In genomic region chr5:107869459-107870115, GRCh38 we compare ENCODE assay signal across 11 cellular contexts.
A peak's percentile ranks its signal among the peaks of the same experiment; 100 is the strongest.
DNase-seq lines count a peak whose midpoint lies in the region; ATAC-seq and TF ChIP-seq lines count a peak whose summit lies in the region.
"Had no signal": no experiment of that assay in that cellular context is flagged by ENCODE, and none has a peak within 500 bp of the region (broad histone marks: within the 10 kb centered on the region; RNA-seq: fewer than 3 reads in every experiment).

No MANE protein-coding gene starts in this region.

- H3K9me2 ChIP-seq in PC-3 (replicated peaks; ENCODE audit: low read length) = no peaks in the 10 kb centered on the region

- no peaks in the 10 kb centered on the region for H3K36me3 ChIP-seq in PC-3 (ENCODE audit: low read depth, low read length)
- no peaks in the 10 kb centered on the region for H3K36me3 ChIP-seq in effector memory CD4-positive, alpha-beta T cell (ENCODE audit: control insufficient read depth, insufficient read depth, low read length)
- H3K36me3 ChIP-seq: gastrocnemius medialis had no signal

- H3K27ac ChIP-seq in PC-3 (ENCODE audit: low read length) (peak overlapping the region; percentile 81), epithelial cell of prostate (peak overlapping the region; percentile 45)
- H3K27ac ChIP-seq in effector memory CD4-positive, alpha-beta T cell (ENCODE audit: insufficient read depth, low read length, poor library complexity, severe bottlenecking) = no peak overlapping the region
- H3K27ac ChIP-seq: gastrocnemius medialis had no signal

- H3K4me2 ChIP-seq in PC-3 (ENCODE audit: low read length) = peak overlapping the region; percentile 54

- peak; percentile 93 for ATAC-seq in PC-3
- ATAC-seq: gastrocnemius medialis had no signal

- peaks cover 30% of the 10 kb centered on the region for H3K4me1 ChIP-seq in PC-3 (ENCODE audit: insufficient read depth, low read length)
- no peaks in the 10 kb centered on the region for H3K4me1 ChIP-seq in effector memory CD4-positive, alpha-beta T cell (ENCODE audit: control insufficient read depth, insufficient read depth, low read length, poor library complexity, severe bottlenecking)

- intact Hi-C loops in PC-3 (cut with micrococcal nuclease) = loop anchor here (1.0 to 5.0 kb wide), 4 partner anchors 99 to 297 kb away; no protein-coding TSS in a partner anchor

- no peaks in the 10 kb centered on the region for H3K9me3 ChIP-seq in PC-3 (ENCODE audit: low read length)
- no peaks in the 10 kb centered on the region for H3K9me3 ChIP-seq in effector memory CD4-positive, alpha-beta T cell (ENCODE audit: control insufficient read depth, low read length)
- H3K9me3 ChIP-seq: gastrocnemius medialis had no signal

- H4K20me1 ChIP-seq in PC-3 (ENCODE audit: low read length) = no peaks in the 10 kb centered on the region

- H3K27me3 ChIP-seq in PC-3 (ENCODE audit: low read length) = no peaks in the 10 kb centered on the region
- no peaks in the 10 kb centered on the region for H3K27me3 ChIP-seq in effector memory CD4-positive, alpha-beta T cell (replicated peaks; ENCODE audit: control insufficient read depth, insufficient read depth, low read length, poor library complexity, severe bottlenecking)
- H3K27me3 ChIP-seq: gastrocnemius medialis had no signal

- H3K9ac ChIP-seq in PC-3 (ENCODE audit: low read length) = peak overlapping the region; percentile 46

- no peaks in the 10 kb centered on the region for H3F3A ChIP-seq in PC-3 (ENCODE audit: low read length, unreplicated experiment)

- CTCF ChIA-PET in PC-3 (lab: Charles Lee) = interaction anchor here (0.6 kb wide), 1 partner anchor 224 kb away, joined by 3 read pairs; no protein-coding TSS in a partner anchor

- DNase-seq in Daoy (ENCODE audit: low read depth) (peak; percentile 70), PC-3 (peak; percentile 96), epithelial cell of prostate (ENCODE audit: low read depth, low spot score) (peak; percentile 54), non-pigmented ciliary epithelial cell (ENCODE audit: low read depth) (peak; percentile 59), cerebellar cortex (ENCODE audit: low spot score) (no peak), NCI-H1930 (lab: John Stamatoyannopoulos, UW) (no peak)
- no peak for DNase-seq in effector memory CD4-positive, alpha-beta T cell
- no peak for DNase-seq in activated CD4-positive, alpha-beta T cell treated with anti-CD3 and anti-CD28 coated beads for 4 hours
- DNase-seq: activated B cell treated with CpG ODN at 0.5 μM for 24 hours; activated naive CD4-positive, alpha-beta T cell treated with anti-CD3 and anti-CD28 coated beads, Interleukin-2, amount 10 ng/mL, durations not matched to agents 7 days and 5 days; gastrocnemius medialis had no signal

- BruUV-seq in PC-3 (replicated peaks; lab: Mats Ljungman, UMichigan) = no TSS peak

- peak overlapping the region; percentile 7; the same call in 1 of the 2 replicates for H3K4me3 ChIP-seq in PC-3 (ENCODE audit: low read length)
- no peak overlapping the region for H3K4me3 ChIP-seq in effector memory CD4-positive, alpha-beta T cell (ENCODE audit: insufficient read depth, low read depth, low read length, poor library complexity, severe bottlenecking)
- H3K4me3 ChIP-seq: gastrocnemius medialis had no signal

- peak overlapping the region; percentile 44 for H2AFZ ChIP-seq in PC-3 (ENCODE audit: low read length)

- POLR2A ChIA-PET in PC-3 (lab: Charles Lee; ENCODE audit: unreplicated experiment) = interaction anchor here (0.6 kb wide), 1 partner anchor 114 kb away, joined by 3 read pairs; no protein-coding TSS in a partner anchor

- H3K79me2 ChIP-seq in PC-3 (ENCODE audit: low read length) = no peaks in the 10 kb centered on the region

- no peak for TF ChIP-seq CTCF in PC-3 (conservative IDR thresholded peaks at IDR 0.05; ENCODE audit: low read depth, low read length)

Comparison
In these comparisons a context has a peak if more than half of its experiments do, and no peak if none do; other contexts are left out.
1. DNase-seq: peak in Daoy (single experiment), PC-3 (single experiment), epithelial cell of prostate (single experiment) and non-pigmented ciliary epithelial cell (single experiment); none in cerebellar cortex (single experiment), NCI-H1930 (0 of 2), effector memory CD4-positive, alpha-beta T cell (0 of 3) and activated CD4-positive, alpha-beta T cell treated with anti-CD3 and anti-CD28 coated beads for 4 hours (0 of 2).